ENCODE assay signal across 1 cellular context in genomic region chr21:42471206-42471605, GRCh38.
TF ChIP-seq lines count a peak whose summit lies in the region.

No MANE protein-coding gene starts in this region.

TF ChIP-seq in H1, 55 proteins besides CTCF, POLR2A, EP300 and RAD21:
- TF ChIP-seq, protein P1, sequence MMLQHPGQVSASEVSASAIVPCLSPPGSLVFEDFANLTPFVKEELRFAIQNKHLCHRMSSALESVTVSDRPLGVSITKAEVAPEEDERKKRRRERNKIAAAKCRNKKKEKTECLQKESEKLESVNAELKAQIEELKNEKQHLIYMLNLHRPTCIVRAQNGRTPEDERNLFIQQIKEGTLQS (IDR thresholded peaks at IDR 0.05; ENCODE audit: insufficient read depth, low read depth, low read length), result no peak
- TF ChIP-seq GABPA (IDR thresholded peaks at IDR 0.05; ENCODE audit: borderline replicate concordance, insufficient read depth, low read length), result no peak
- no peak for TF ChIP-seq RFX5 (IDR thresholded peaks at IDR 0.05; ENCODE audit: borderline replicate concordance, low read depth, low read length)
- TF ChIP-seq, protein P2, sequence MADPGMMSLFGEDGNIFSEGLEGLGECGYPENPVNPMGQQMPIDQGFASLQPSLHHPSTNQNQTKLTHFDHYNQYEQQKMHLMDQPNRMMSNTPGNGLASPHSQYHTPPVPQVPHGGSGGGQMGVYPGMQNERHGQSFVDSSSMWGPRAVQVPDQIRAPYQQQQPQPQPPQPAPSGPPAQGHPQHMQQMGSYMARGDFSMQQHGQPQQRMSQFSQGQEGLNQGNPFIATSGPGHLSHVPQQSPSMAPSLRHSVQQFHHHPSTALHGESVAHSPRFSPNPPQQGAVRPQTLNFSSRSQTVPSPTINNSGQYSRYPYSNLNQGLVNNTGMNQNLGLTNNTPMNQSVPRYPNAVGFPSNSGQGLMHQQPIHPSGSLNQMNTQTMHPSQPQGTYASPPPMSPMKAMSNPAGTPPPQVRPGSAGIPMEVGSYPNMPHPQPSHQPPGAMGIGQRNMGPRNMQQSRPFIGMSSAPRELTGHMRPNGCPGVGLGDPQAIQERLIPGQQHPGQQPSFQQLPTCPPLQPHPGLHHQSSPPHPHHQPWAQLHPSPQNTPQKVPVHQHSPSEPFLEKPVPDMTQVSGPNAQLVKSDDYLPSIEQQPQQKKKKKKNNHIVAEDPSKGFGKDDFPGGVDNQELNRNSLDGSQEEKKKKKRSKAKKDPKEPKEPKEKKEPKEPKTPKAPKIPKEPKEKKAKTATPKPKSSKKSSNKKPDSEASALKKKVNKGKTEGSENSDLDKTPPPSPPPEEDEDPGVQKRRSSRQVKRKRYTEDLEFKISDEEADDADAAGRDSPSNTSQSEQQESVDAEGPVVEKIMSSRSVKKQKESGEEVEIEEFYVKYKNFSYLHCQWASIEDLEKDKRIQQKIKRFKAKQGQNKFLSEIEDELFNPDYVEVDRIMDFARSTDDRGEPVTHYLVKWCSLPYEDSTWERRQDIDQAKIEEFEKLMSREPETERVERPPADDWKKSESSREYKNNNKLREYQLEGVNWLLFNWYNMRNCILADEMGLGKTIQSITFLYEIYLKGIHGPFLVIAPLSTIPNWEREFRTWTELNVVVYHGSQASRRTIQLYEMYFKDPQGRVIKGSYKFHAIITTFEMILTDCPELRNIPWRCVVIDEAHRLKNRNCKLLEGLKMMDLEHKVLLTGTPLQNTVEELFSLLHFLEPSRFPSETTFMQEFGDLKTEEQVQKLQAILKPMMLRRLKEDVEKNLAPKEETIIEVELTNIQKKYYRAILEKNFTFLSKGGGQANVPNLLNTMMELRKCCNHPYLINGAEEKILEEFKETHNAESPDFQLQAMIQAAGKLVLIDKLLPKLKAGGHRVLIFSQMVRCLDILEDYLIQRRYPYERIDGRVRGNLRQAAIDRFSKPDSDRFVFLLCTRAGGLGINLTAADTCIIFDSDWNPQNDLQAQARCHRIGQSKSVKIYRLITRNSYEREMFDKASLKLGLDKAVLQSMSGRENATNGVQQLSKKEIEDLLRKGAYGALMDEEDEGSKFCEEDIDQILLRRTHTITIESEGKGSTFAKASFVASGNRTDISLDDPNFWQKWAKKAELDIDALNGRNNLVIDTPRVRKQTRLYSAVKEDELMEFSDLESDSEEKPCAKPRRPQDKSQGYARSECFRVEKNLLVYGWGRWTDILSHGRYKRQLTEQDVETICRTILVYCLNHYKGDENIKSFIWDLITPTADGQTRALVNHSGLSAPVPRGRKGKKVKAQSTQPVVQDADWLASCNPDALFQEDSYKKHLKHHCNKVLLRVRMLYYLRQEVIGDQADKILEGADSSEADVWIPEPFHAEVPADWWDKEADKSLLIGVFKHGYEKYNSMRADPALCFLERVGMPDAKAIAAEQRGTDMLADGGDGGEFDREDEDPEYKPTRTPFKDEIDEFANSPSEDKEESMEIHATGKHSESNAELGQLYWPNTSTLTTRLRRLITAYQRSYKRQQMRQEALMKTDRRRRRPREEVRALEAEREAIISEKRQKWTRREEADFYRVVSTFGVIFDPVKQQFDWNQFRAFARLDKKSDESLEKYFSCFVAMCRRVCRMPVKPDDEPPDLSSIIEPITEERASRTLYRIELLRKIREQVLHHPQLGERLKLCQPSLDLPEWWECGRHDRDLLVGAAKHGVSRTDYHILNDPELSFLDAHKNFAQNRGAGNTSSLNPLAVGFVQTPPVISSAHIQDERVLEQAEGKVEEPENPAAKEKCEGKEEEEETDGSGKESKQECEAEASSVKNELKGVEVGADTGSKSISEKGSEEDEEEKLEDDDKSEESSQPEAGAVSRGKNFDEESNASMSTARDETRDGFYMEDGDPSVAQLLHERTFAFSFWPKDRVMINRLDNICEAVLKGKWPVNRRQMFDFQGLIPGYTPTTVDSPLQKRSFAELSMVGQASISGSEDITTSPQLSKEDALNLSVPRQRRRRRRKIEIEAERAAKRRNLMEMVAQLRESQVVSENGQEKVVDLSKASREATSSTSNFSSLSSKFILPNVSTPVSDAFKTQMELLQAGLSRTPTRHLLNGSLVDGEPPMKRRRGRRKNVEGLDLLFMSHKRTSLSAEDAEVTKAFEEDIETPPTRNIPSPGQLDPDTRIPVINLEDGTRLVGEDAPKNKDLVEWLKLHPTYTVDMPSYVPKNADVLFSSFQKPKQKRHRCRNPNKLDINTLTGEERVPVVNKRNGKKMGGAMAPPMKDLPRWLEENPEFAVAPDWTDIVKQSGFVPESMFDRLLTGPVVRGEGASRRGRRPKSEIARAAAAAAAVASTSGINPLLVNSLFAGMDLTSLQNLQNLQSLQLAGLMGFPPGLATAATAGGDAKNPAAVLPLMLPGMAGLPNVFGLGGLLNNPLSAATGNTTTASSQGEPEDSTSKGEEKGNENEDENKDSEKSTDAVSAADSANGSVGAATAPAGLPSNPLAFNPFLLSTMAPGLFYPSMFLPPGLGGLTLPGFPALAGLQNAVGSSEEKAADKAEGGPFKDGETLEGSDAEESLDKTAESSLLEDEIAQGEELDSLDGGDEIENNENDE (IDR thresholded peaks at IDR 0.05; ENCODE audit: insufficient replicate concordance, low read length), result no peak
- TF ChIP-seq MAFK (IDR thresholded peaks at IDR 0.05; ENCODE audit: low read depth, low read length), result no peak
- TF ChIP-seq RNF2 (IDR thresholded peaks at IDR 0.05; ENCODE audit: borderline replicate concordance, low read depth, low read length, missing control alignments, poor library complexity, severe bottlenecking), result no peak
- TF ChIP-seq TAF1 (IDR thresholded peaks at IDR 0.05; ENCODE audit: low read depth, low read length), result no peak
- no peak for TF ChIP-seq EGR1 (IDR thresholded peaks at IDR 0.05; ENCODE audit: borderline replicate concordance, low read depth, low read length)
- TF ChIP-seq ASH2L (IDR thresholded peaks at IDR 0.05; ENCODE audit: low read length), result no peak
